Comparison of ENCODE assay signal across 14 cellular contexts in genomic region chr6:46263709-46264091, GRCh38.
DNase-seq lines count a peak whose midpoint lies in the region; ATAC-seq and TF ChIP-seq lines count a peak whose summit lies in the region.
"Had no signal": no experiment of that assay in that cellular context is flagged by ENCODE, and none has a peak within 500 bp of the region (broad histone marks: within the 10 kb centered on the region; RNA-seq: fewer than 3 reads in every experiment).

No MANE protein-coding gene starts in this region.

- H3K27ac ChIP-seq in tibial nerve: no peak overlapping the region

- H3K4me1 ChIP-seq in tibial nerve: peaks cover 0 to 9% (median 0%) of the 10 kb centered on the region in 4 donors

- H3K4me3 ChIP-seq in tibial nerve: no peak overlapping the region

- ATAC-seq in HG02870 (IDR thresholded peaks at IDR 0.05; ENCODE audit: unreplicated experiment) (peak; percentile 34), HG02623 (IDR thresholded peaks at IDR 0.05; ENCODE audit: unreplicated experiment) (no peak), GM18858 (IDR thresholded peaks at IDR 0.05; ENCODE audit: unreplicated experiment) (no peak)
- ATAC-seq: naive thymus-derived CD4-positive, alpha-beta T cell had no signal

- TF ChIP-seq EP300 in tibial nerve (IDR thresholded peaks at IDR 0.05): no peak

- WGBS in tibial nerve, 2 donors: 41 to 66% methylated on average over 1 of the region's 1 CpG

- H3K36me3 ChIP-seq in tibial nerve: no peaks in the 10 kb centered on the region

- no peak for TF ChIP-seq CTCF in tibial nerve (IDR thresholded peaks at IDR 0.05)

- peak; percentile 5 for DNase-seq in A172 (ENCODE audit: low spot score)
- DNase-seq in dedifferentiated amniotic fluid mesenchymal stem cell (ENCODE audit: extremely low spot score): peak; percentile 81
- peak; percentile 4 for DNase-seq in kidney tubule cell (ENCODE audit: low spot score)
- DNase-seq in tibial nerve (ENCODE audit: low spot score in 2 of 2): no peak
- DNase-seq in DMS79 (lab: John Stamatoyannopoulos, UW): no peak
- DNase-seq: ACHN; activated CD4-positive, alpha-beta T cell treated with anti-CD3 and anti-CD28 coated beads for 1 hour; aorta; naive thymus-derived CD4-positive, alpha-beta T cell; NCI-H2081 treated with DMSO at 0.1 percent for 48 hours; T-helper 1 cell had no signal

- no peaks in the 10 kb centered on the region for H3K27me3 ChIP-seq in tibial nerve

- TF ChIP-seq POLR2A in tibial nerve (IDR thresholded peaks at IDR 0.05): no peak

- no peaks in the 10 kb centered on the region for H3K9me3 ChIP-seq in tibial nerve

Comparison
In these comparisons a context has a peak if more than half of its experiments do, and no peak if none do; other contexts are left out.
1. DNase-seq: peak in A172 (single experiment), dedifferentiated amniotic fluid mesenchymal stem cell (single experiment) and kidney tubule cell (single experiment); none in tibial nerve (0 of 2) and DMS79 (single experiment).